ENCODE assay signal across 25 cellular contexts in the genomic region with DNA sequence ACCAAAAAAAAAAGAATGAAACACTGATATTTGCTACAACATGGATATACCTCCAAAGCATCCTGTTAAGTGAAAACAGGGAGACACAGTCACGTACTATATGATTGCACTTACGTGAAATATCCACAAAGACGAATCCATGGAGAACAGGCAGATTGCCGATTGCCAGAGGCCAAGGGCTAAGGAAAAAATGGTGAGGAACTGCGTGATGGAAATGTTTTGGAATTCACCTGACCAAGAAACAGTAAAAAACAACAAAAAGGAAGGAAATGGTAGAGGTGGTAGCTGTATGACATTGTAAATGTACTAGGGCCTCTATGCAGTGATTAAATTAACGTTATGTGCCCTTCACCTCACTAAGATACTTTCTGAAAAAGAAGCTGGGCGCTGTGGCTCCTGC. TPM values are rescaled to one million over a fixed set of nuclear protein-coding genes. Genes with fewer than 3 reads are reported as not detected.
DNase-seq lines count a peak whose midpoint lies in the region; ATAC-seq and TF ChIP-seq lines count a peak whose summit lies in the region.
"Had no signal": no experiment of that assay in that cellular context is flagged by ENCODE, and none has a peak within 500 bp of the region (broad histone marks: within the 10 kb centered on the region; RNA-seq: fewer than 3 reads in every experiment).

No MANE protein-coding gene starts in this region.

- no peak overlapping the region for H3K4me3 ChIP-seq in endodermal cell (ENCODE audit: low read length)
- no peak overlapping the region for H3K4me3 ChIP-seq in neural progenitor cell
- H3K4me3 ChIP-seq: BLaER1, GM12878 had no signal

- H3F3A ChIP-seq in neural progenitor cell (ENCODE audit: low read depth), result no peaks in the 10 kb centered on the region

- H3K36me3 Mint-ChIP-seq in endodermal cell (ENCODE audit: low read depth) (peaks cover 10% of the 10 kb centered on the region), neural progenitor cell (no peaks in the 10 kb centered on the region)
- H3K36me3 Mint-ChIP-seq: CD4-positive, alpha-beta memory T cell; CD4-positive, CD25-positive, alpha-beta regulatory T cell; CD8-positive, alpha-beta memory T cell had no signal

- peaks cover 6% of the 10 kb centered on the region for H3K36me3 ChIP-seq in endodermal cell (ENCODE audit: control insufficient read depth, insufficient read depth, low read length)
- H3K36me3 ChIP-seq in neural progenitor cell, result no peaks in the 10 kb centered on the region
- H3K36me3 ChIP-seq: BE2C had no signal

- H2AFZ ChIP-seq in neural progenitor cell (replicated peaks), result no peak overlapping the region

- no peak overlapping the region for H3K4me3 Mint-ChIP-seq in endodermal cell
- H3K4me3 Mint-ChIP-seq in neural progenitor cell, result no peak overlapping the region
- H3K4me3 Mint-ChIP-seq: CD14-positive monocyte; CD4-positive, alpha-beta memory T cell; CD4-positive, CD25-positive, alpha-beta regulatory T cell; CD8-positive, alpha-beta memory T cell had no signal

- H3K79me2 ChIP-seq in neural progenitor cell (ENCODE audit: low read depth), result no peaks in the 10 kb centered on the region

- H3K9me3 ChIP-seq in endodermal cell (ENCODE audit: control insufficient read depth, low read length), result no peaks in the 10 kb centered on the region
- H3K9me3 ChIP-seq in neural progenitor cell (ENCODE audit: low read depth), result no peaks in the 10 kb centered on the region
- H3K9me3 ChIP-seq: BE2C, BLaER1 had no signal

- H3K27ac Mint-ChIP-seq in endodermal cell (no peak overlapping the region), neural progenitor cell (peak overlapping the region; percentile 5)
- H3K27ac Mint-ChIP-seq: CD4-positive, alpha-beta memory T cell had no signal

- 91 to 93% methylated on average over 6 to 7 of the region's 7 CpGs for whole genome bisulfite sequencing in endodermal cell (ENCODE audit: insufficient coverage in 1 of 2, insufficient read length in 1 of 2), 2 experiments

- H3K27ac ChIP-seq in endodermal cell (ENCODE audit: low read depth, low read length) (no peak overlapping the region), neural progenitor cell (no peak overlapping the region)
- H3K27ac ChIP-seq: BLaER1 had no signal

- H3K27me3 ChIP-seq in endodermal cell (ENCODE audit: control insufficient read depth, insufficient read depth, low read length, poor library complexity, severe bottlenecking) (no peaks in the 10 kb centered on the region), neural progenitor cell (no peaks in the 10 kb centered on the region)
- H3K27me3 ChIP-seq: BLaER1 had no signal

- no peaks in the 10 kb centered on the region for H3K27me3 Mint-ChIP-seq in endodermal cell (ENCODE audit: insufficient read depth)
- peaks cover 7% of the 10 kb centered on the region for H3K27me3 Mint-ChIP-seq in neural progenitor cell (ENCODE audit: insufficient read depth, low read depth)
- H3K27me3 Mint-ChIP-seq: CD4-positive, alpha-beta memory T cell had no signal

- TF ChIP-seq CTCF in endodermal cell (conservative IDR thresholded peaks at IDR 0.05), result no peak
- TF ChIP-seq CTCF in neural progenitor cell (IDR thresholded peaks at IDR 0.05), result no peak

- DNase-seq in RPMI8226, result peak; percentile 1
- peak; percentile 35 for DNase-seq in dermis blood vessel endothelial cell
- peak; percentile 26 for DNase-seq in endodermal cell
- DNase-seq in neural progenitor cell (ENCODE audit: low spot score), result no peak
- DNase-seq in HuH-7 (ENCODE audit: low spot score), result no peak
- DNase-seq in retina, result no peak
- DNase-seq: 8988T; ACHN; BE2C; C1 segment of cervical spinal cord; CD4-positive, alpha-beta memory T cell; CD4-positive, CD25-positive, alpha-beta regulatory T cell; CD8-positive, alpha-beta memory T cell; COR-L47; DMS 273 treated with DMSO at 0.1 percent for 48 hours; DMS153; DMS53; DMS79; DND-41; EL; GDM1 had no signal

- H3K4me2 ChIP-seq in neural progenitor cell, result no peak overlapping the region
- H3K4me2 ChIP-seq: BLaER1 had no signal

- ATAC-seq in HG03354 (IDR thresholded peaks at IDR 0.05; ENCODE audit: poor library complexity, severe bottlenecking, unreplicated experiment), result no peak
- ATAC-seq: GM12878 had no signal

- no peaks in the 10 kb centered on the region for H3K4me1 ChIP-seq in endodermal cell (ENCODE audit: control insufficient read depth, insufficient read depth, low read length)
- no peaks in the 10 kb centered on the region for H3K4me1 ChIP-seq in neural progenitor cell
- H3K4me1 ChIP-seq: BE2C had no signal

- no peaks in the 10 kb centered on the region for H4K20me1 ChIP-seq in neural progenitor cell (ENCODE audit: low read depth)
- H4K20me1 ChIP-seq: BLaER1 had no signal

- H3K4me1 Mint-ChIP-seq in endodermal cell, result no peaks in the 10 kb centered on the region
- H3K4me1 Mint-ChIP-seq in neural progenitor cell, result no peaks in the 10 kb centered on the region
- H3K4me1 Mint-ChIP-seq: CD4-positive, alpha-beta memory T cell; CD4-positive, CD25-positive, alpha-beta regulatory T cell; CD8-positive, alpha-beta memory T cell had no signal

- H3K9me3 Mint-ChIP-seq in endodermal cell (no peaks in the 10 kb centered on the region), neural progenitor cell (no peaks in the 10 kb centered on the region)
- H3K9me3 Mint-ChIP-seq: CD14-positive monocyte; CD4-positive, alpha-beta memory T cell; CD4-positive, CD25-positive, alpha-beta regulatory T cell; CD8-positive, alpha-beta memory T cell had no signal

- no peak overlapping the region for H3K9ac ChIP-seq in endodermal cell (ENCODE audit: extremely low read depth, low read length, poor library complexity, severe bottlenecking)
- H3K9ac ChIP-seq in neural progenitor cell, result no peak overlapping the region
- H3K9ac ChIP-seq: BLaER1 had no signal

RNA-seq across cellular contexts. Expression of a gene that starts 44.1 kb away (rescaled TPM):
- total RNA-seq in dermis blood vessel endothelial cell (6.1 and 7.4 TPM in 2 replicates), endodermal cell (10 to 100 TPM; 54.8 to 84.4 TPM), neural progenitor cell (ENCODE audit: low replicate concordance) (25.6 and 48.5 TPM in 2 replicates)
- polyA plus RNA-seq in endodermal cell (2013, experiment 1 of 2), result 54.6 TPM
- 54.2 TPM for polyA plus RNA-seq in endodermal cell (2013, experiment 2 of 2)
- polyA plus RNA-seq: CD14-positive monocyte; CD8-positive, alpha-beta memory T cell had no signal

Comparison
In these comparisons a context has a peak if more than half of its experiments do, and no peak if none do; other contexts are left out.
1. DNase-seq: peak in RPMI8226 (single experiment), dermis blood vessel endothelial cell (single experiment) and endodermal cell (single experiment); none in neural progenitor cell (single experiment), HuH-7 (single experiment) and retina (single experiment).